In the genomic region with DNA sequence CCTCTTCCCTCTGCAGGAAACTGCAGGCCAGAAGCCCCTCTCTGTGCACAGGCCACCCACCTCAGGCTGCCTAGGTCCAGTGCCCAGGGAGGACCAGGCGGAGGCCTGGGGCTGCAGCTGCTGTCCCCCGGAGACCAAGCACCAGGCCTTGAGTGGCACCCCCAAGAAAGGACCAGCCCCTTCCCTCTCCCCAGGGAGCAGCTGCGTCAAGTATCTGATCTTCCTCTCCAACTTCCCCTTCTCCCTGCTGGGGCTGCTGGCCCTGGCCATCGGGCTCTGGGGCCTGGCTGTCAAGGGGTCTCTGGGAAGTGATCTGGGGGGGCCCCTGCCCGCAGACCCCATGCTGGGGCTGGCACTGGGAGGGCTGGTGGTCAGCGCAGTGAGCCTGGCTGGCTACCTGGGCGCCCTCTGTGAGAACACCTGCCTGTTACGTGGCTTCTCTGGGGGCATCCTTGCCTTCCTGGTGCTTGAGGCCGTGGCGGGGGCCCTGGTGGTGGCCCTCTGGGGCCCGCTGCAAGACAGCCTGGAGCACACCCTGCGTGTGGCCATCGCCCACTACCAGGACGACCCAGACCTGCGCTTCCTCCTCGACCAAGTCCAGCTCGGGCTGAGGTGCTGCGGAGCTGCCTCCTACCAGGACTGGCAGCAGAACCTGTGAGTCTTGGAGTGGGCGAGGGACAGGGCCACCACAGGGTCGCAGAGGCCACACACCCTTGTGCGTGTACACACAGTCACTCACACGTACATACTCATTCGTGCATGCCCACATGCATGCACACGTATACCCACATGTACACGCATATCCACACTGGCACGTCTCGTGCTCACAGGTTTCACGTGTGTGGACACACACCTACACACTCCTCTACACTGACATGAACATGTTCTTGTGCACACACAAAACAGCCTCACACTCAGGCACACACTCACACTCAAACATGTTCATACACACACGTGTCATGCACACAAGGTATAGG, we compare ENCODE assay signal across 19 cellular contexts. TPM values are rescaled to one million over a fixed set of nuclear protein-coding genes. Genes with fewer than 3 reads are reported as not detected.
"Had no signal": no experiment of that assay in that cellular context is flagged by ENCODE, and none has a peak within 500 bp of the region (broad histone marks: within the 10 kb centered on the region; RNA-seq: fewer than 3 reads in every experiment).

No MANE protein-coding gene starts in this region.

- H3K27ac ChIP-seq: adrenal gland, dorsolateral prefrontal cortex, left lung, tibial artery, vagina had no signal

- DNase-seq: activated CD4-positive, alpha-beta T cell treated with anti-CD3 and anti-CD28 coated beads, Interleukin-2, amount 50 U/mL, for 1 hour; activated CD8-positive, alpha-beta memory T cell treated with anti-CD3 and anti-CD28 coated beads for 24 hours; activated naive CD4-positive, alpha-beta T cell treated with anti-CD3 and anti-CD28 coated beads, Interleukin-2, amount 10 ng/mL, durations not matched to agents 7 days and 5 days; adrenal gland; dorsolateral prefrontal cortex; natural killer cell; nucleus accumbens; small intestine; stimulated activated CD4-positive, alpha-beta T cell treated with anti-CD3 and anti-CD28 coated beads, Interleukin-4, amount 100 ng/mL, for 24 hours; stimulated activated naive CD4-positive, alpha-beta T cell; tibial artery had no signal

- H3K36me3 ChIP-seq: adrenal gland, left lung, vagina had no signal

- ATAC-seq: activated CD4-positive, CD25-positive, alpha-beta regulatory T cell treated with anti-CD3 and anti-CD28 coated beads, Interleukin-2, amount 50 U/mL, for 24 hours; activated T-helper 17 cell treated with anti-CD3 and anti-CD28 coated beads, Interleukin-2, amount 50 U/mL, for 72 hours; left lung; natural killer cell; right cardiac atrium had no signal

- H3K4me1 ChIP-seq: adrenal gland, left lung, vagina had no signal

- H3K4me3 ChIP-seq: adrenal gland, dorsolateral prefrontal cortex, left lung, tibial artery, vagina had no signal

- H3K9me3 Mint-ChIP-seq: activated T-helper 17 cell treated with anti-CD3 and anti-CD28 coated beads, Interleukin-2, amount 50 U/mL, for 72 hours; natural killer cell; T-helper 2 cell treated with Interferon-gamma antibody and Interleukin-4, amounts not matched to agents 5 μg/mL and 100 μg/mL, for 36 hours had no signal

- FAIRE-seq: islet of Langerhans, small intestine had no signal

- H3K36me3 Mint-ChIP-seq: natural killer cell had no signal

- H3K4me1 Mint-ChIP-seq: activated naive CD4-positive, alpha-beta T cell treated with anti-CD3 and anti-CD28 coated beads, Interleukin-2, amount 10 ng/mL, durations not matched to agents 7 days and 5 days; activated T-helper 17 cell treated with anti-CD3 and anti-CD28 coated beads, Interleukin-2, amount 50 U/mL, for 72 hours had no signal

- H3K9me3 ChIP-seq: adrenal gland, left lung, tibial artery, vagina had no signal

- H3K27ac Mint-ChIP-seq: activated naive CD4-positive, alpha-beta T cell treated with anti-CD3 and anti-CD28 coated beads, Interleukin-2, amount 10 ng/mL, durations not matched to agents 7 days and 5 days; activated T-helper 17 cell treated with anti-CD3 and anti-CD28 coated beads, Interleukin-2, amount 50 U/mL, for 72 hours; natural killer cell; T-helper 2 cell treated with Interferon-gamma antibody and Interleukin-4, amounts not matched to agents 5 μg/mL and 100 μg/mL, for 36 hours had no signal

- H3K4me3 Mint-ChIP-seq: activated naive CD4-positive, alpha-beta T cell treated with anti-CD3 and anti-CD28 coated beads, Interleukin-2, amount 10 ng/mL, durations not matched to agents 7 days and 5 days; activated T-helper 17 cell treated with anti-CD3 and anti-CD28 coated beads, Interleukin-2, amount 50 U/mL, for 72 hours; natural killer cell; T-helper 2 cell treated with Interferon-gamma antibody and Interleukin-4, amounts not matched to agents 5 μg/mL and 100 μg/mL, for 36 hours had no signal

- H3K27me3 ChIP-seq: vagina had no signal

RNA-seq across cellular contexts. Expression of gene TSPAN10, which starts 8.3 kb away (rescaled TPM):
- total RNA-seq: vagina had no signal

RNA-seq across cellular contexts. Expression of gene PDE6G, which starts 11.1 kb away (rescaled TPM):
- total RNA-seq: posterior vena cava, vagina had no signal
- polyA plus RNA-seq: right cardiac atrium had no signal
